In genomic region chr18:28684746-28685145, GRCh38 we compare ENCODE assay signal across 2 cellular contexts.
TF ChIP-seq lines count a peak whose summit lies in the region.

No MANE protein-coding gene starts in this region.

TF ChIP-seq in GM23338, 12 proteins besides CTCF, POLR2A, EP300 and RAD21:
- TF ChIP-seq REST (IDR thresholded peaks at IDR 0.05; ENCODE audit: unreplicated experiment) (no peak), CREB1 (CRISPR knock-in tag; IDR thresholded peaks at IDR 0.05; ENCODE audit: low read depth) (no peak), ZNF114 (CRISPR knock-in tag; IDR thresholded peaks at IDR 0.05) (no peak), POLR2AphosphoS5 (IDR thresholded peaks at IDR 0.05; ENCODE audit: low read depth) (no peak), EZH2 (IDR thresholded peaks at IDR 0.05; ENCODE audit: low read depth, unreplicated experiment) (no peak)

TF ChIP-seq in SK-N-SH treated with all-trans-retinoic acid at 6 μM for 48 hours, 23 proteins besides CTCF, POLR2A, EP300 and RAD21 (continued from another document):
- TF ChIP-seq PATZ1 (CRISPR knock-in tag; IDR thresholded peaks at IDR 0.05; ENCODE audit: borderline replicate concordance): no peak
TF ChIP-seq in SK-N-SH treated with all-trans-retinoic acid at 6 μM for 48 hours: peak in this region for 0.
